ENCODE assay signal across 23 cellular contexts in genomic region chr15:74612677-74613076, GRCh38. TPM values are rescaled to one million over a fixed set of nuclear protein-coding genes. Genes with fewer than 3 reads are reported as not detected.
DNase-seq lines count a peak whose midpoint lies in the region; ATAC-seq and TF ChIP-seq lines count a peak whose summit lies in the region.
"Had no signal": no experiment of that assay in that cellular context is flagged by ENCODE, and none has a peak within 500 bp of the region (broad histone marks: within the 10 kb centered on the region; RNA-seq: fewer than 3 reads in every experiment).

No MANE protein-coding gene starts in this region.

- intact Hi-C loops in activated CD8-positive, alpha-beta T cell treated with anti-CD3 and anti-CD28 coated beads for 36 hours (cut with micrococcal nuclease) = no loop called here
- intact Hi-C loops in cardiac septum (cut with DNase I) = no loop called here

- no peaks in the 10 kb centered on the region for H3K9me3 ChIP-seq in CD8-positive, alpha-beta memory T cell (ENCODE audit: low read length)
- H3K9me3 ChIP-seq: BLaER1 treated with 17β-estradiol and CSF1 and Interleukin-3, amounts not matched to agents 10 nM and 100 nM; sigmoid colon had no signal

- H3K27ac ChIP-seq in CD8-positive, alpha-beta memory T cell (ENCODE audit: low read depth, low read length) = no peak overlapping the region
- H3K27ac ChIP-seq: GM23248, parathyroid adenoma, VCaP had no signal

- peaks cover 11% of the 10 kb centered on the region for H3K36me3 Mint-ChIP-seq in activated CD8-positive, alpha-beta T cell treated with anti-CD3 and anti-CD28 coated beads, Interleukin-2, amount 10 ng/mL, durations not matched to agents 7 days and 5 days (ENCODE audit: low read depth)
- H3K36me3 Mint-ChIP-seq in activated CD8-positive, alpha-beta T cell treated with anti-CD3 and anti-CD28 coated beads for 36 hours (ENCODE audit: low read depth) = peaks cover 15% of the 10 kb centered on the region
- H3K36me3 Mint-ChIP-seq in CD8-positive, alpha-beta memory T cell = peaks cover 0 to 13% (median 0%) of the 10 kb centered on the region in 3 donors
- H3K36me3 Mint-ChIP-seq in brain = peaks cover 2% of the 10 kb centered on the region
- no peaks in the 10 kb centered on the region for H3K36me3 Mint-ChIP-seq in nephron progenitor cell (ENCODE audit: low read depth)

- H3K27ac Mint-ChIP-seq in activated CD8-positive, alpha-beta T cell treated with anti-CD3 and anti-CD28 coated beads, Interleukin-2, amount 10 ng/mL, durations not matched to agents 7 days and 5 days = peak overlapping the region; percentile 46
- no peak overlapping the region for H3K27ac Mint-ChIP-seq in activated CD8-positive, alpha-beta T cell treated with anti-CD3 and anti-CD28 coated beads for 36 hours
- H3K27ac Mint-ChIP-seq in CD8-positive, alpha-beta memory T cell = peak overlapping the region in 5 of 8 donors; percentile 59 to 98 (median 78)
- peak overlapping the region in 3 of 5 experiments; percentile 37 to 88 (median 45) for H3K27ac Mint-ChIP-seq in brain
- no peak overlapping the region for H3K27ac Mint-ChIP-seq in nephron progenitor cell

- POLR2A ChIA-PET in activated CD8-positive, alpha-beta T cell treated with anti-CD3 and anti-CD28 coated beads, Interleukin-2, amount 10 ng/mL, durations not matched to agents 7 days and 5 days (lab: Charles Lee) = interaction anchor here (1.1 to 4.9 kb wide), 2 partner anchors 72 to 152 kb away, joined by 3 to 38 read pairs; partner anchors contain the start of genes ARID3B and UBL7
- POLR2A ChIA-PET in activated CD8-positive, alpha-beta T cell treated with anti-CD3 and anti-CD28 coated beads for 36 hours (lab: Charles Lee) = interaction anchor here (0.7 to 4.1 kb wide), 6 partner anchors 10 to 179 kb away, joined by 3 to 33 read pairs (median 4); partner anchors contain the start of genes ARID3B and SEMA7A
- POLR2A ChIA-PET in CD8-positive, alpha-beta memory T cell (lab: Charles Lee) = interaction anchor here (4.0 kb wide), 1 partner anchor 14 kb away, joined by 20 read pairs; no protein-coding TSS in a partner anchor

- no peak overlapping the region for H3K4me3 Mint-ChIP-seq in activated CD8-positive, alpha-beta T cell treated with anti-CD3 and anti-CD28 coated beads, Interleukin-2, amount 10 ng/mL, durations not matched to agents 7 days and 5 days
- no peak overlapping the region for H3K4me3 Mint-ChIP-seq in activated CD8-positive, alpha-beta T cell treated with anti-CD3 and anti-CD28 coated beads for 36 hours
- H3K4me3 Mint-ChIP-seq in CD8-positive, alpha-beta memory T cell = peak overlapping the region in 5 of 7 donors; percentile 28 to 70 (median 63)
- H3K4me3 Mint-ChIP-seq in brain (peak overlapping the region in 4 of 5 experiments; percentile 5 to 77 (median 62)), nephron progenitor cell (peak overlapping the region; percentile 61)

- peaks cover 1% of the 10 kb centered on the region for H3K27me3 Mint-ChIP-seq in activated CD8-positive, alpha-beta T cell treated with anti-CD3 and anti-CD28 coated beads, Interleukin-2, amount 10 ng/mL, durations not matched to agents 7 days and 5 days (ENCODE audit: low read depth)
- H3K27me3 Mint-ChIP-seq in activated CD8-positive, alpha-beta T cell treated with anti-CD3 and anti-CD28 coated beads for 36 hours = no peaks in the 10 kb centered on the region
- H3K27me3 Mint-ChIP-seq in CD8-positive, alpha-beta memory T cell = no peaks in the 10 kb centered on the region
- H3K27me3 Mint-ChIP-seq in brain = peaks cover 24% of the 10 kb centered on the region
- H3K27me3 Mint-ChIP-seq in nephron progenitor cell (ENCODE audit: low read depth, poor library complexity) = no peaks in the 10 kb centered on the region

- ATAC-seq in activated CD8-positive, alpha-beta T cell treated with anti-CD3 and anti-CD28 coated beads, Interleukin-2, amount 10 ng/mL, durations not matched to agents 7 days and 5 days = no peak
- ATAC-seq in activated CD8-positive, alpha-beta T cell treated with anti-CD3 and anti-CD28 coated beads for 36 hours = no peak
- ATAC-seq in HG03457 (IDR thresholded peaks at IDR 0.05; ENCODE audit: unreplicated experiment) = no peak

- no peak overlapping the region for H3K4me3 ChIP-seq in CD8-positive, alpha-beta memory T cell (ENCODE audit: low read length)
- H3K4me3 ChIP-seq: BLaER1 treated with 17β-estradiol and CSF1 and Interleukin-3, amounts not matched to agents 10 nM and 100 nM; GM23248; sigmoid colon had no signal

- no peaks in the 10 kb centered on the region for H3K36me3 ChIP-seq in CD8-positive, alpha-beta memory T cell (ENCODE audit: insufficient read depth, low read length)
- H3K36me3 ChIP-seq: sigmoid colon had no signal

- CTCF ChIA-PET in activated CD8-positive, alpha-beta T cell treated with anti-CD3 and anti-CD28 coated beads, Interleukin-2, amount 10 ng/mL, durations not matched to agents 7 days and 5 days (lab: Charles Lee) = interaction anchor here (0.8 to 13.3 kb wide), 8 partner anchors 9 to 238 kb away, joined by 3 to 228 read pairs (median 4); partner anchors contain the start of gene ARID3B
- CTCF ChIA-PET in activated CD8-positive, alpha-beta T cell treated with anti-CD3 and anti-CD28 coated beads for 36 hours (lab: Charles Lee) = interaction anchor here (0.9 to 2.3 kb wide), 3 partner anchors 9 to 238 kb away, joined by 3 to 9 read pairs (median 3); no protein-coding TSS in a partner anchor
- CTCF ChIA-PET in CD8-positive, alpha-beta memory T cell (lab: Charles Lee) = interaction anchor here (1.4 to 2.8 kb wide), 4 partner anchors 9 to 22 kb away, joined by 4 to 11 read pairs (median 4); no protein-coding TSS in a partner anchor

- H3K4me1 Mint-ChIP-seq in activated CD8-positive, alpha-beta T cell treated with anti-CD3 and anti-CD28 coated beads, Interleukin-2, amount 10 ng/mL, durations not matched to agents 7 days and 5 days (ENCODE audit: low read depth) = peaks cover 27% of the 10 kb centered on the region
- H3K4me1 Mint-ChIP-seq in activated CD8-positive, alpha-beta T cell treated with anti-CD3 and anti-CD28 coated beads for 36 hours (ENCODE audit: low read depth) = peaks cover 17% of the 10 kb centered on the region
- H3K4me1 Mint-ChIP-seq in CD8-positive, alpha-beta memory T cell = peaks cover 14 to 22% (median 15%) of the 10 kb centered on the region in 3 donors
- H3K4me1 Mint-ChIP-seq in brain (peaks cover 31% of the 10 kb centered on the region), nephron progenitor cell (peaks cover 47% of the 10 kb centered on the region)

- H3K27me3 ChIP-seq in CD8-positive, alpha-beta memory T cell (ENCODE audit: insufficient read depth, low read length, poor library complexity, severe bottlenecking) = no peaks in the 10 kb centered on the region
- H3K27me3 ChIP-seq: BLaER1 treated with 17β-estradiol and CSF1 and Interleukin-3, amounts not matched to agents 10 nM and 100 nM; sigmoid colon had no signal

- peaks cover 13% of the 10 kb centered on the region for H3K4me1 ChIP-seq in CD8-positive, alpha-beta memory T cell (ENCODE audit: insufficient read depth, low read length)

- TF ChIP-seq CTCF in activated CD8-positive, alpha-beta T cell treated with anti-CD3 and anti-CD28 coated beads for 36 hours (IDR thresholded peaks at IDR 0.05) = no peak
- no peak for TF ChIP-seq CTCF in brain (conservative IDR thresholded peaks at IDR 0.05)
- TF ChIP-seq CTCF in nephron progenitor cell (IDR thresholded peaks at IDR 0.05) = no peak

- no peak for DNase-seq in activated CD8-positive, alpha-beta T cell treated with anti-CD3 and anti-CD28 coated beads, Interleukin-2, amount 10 ng/mL, durations not matched to agents 7 days and 5 days
- DNase-seq in activated CD8-positive, alpha-beta T cell treated with anti-CD3 and anti-CD28 coated beads for 36 hours = no peak
- DNase-seq in CD8-positive, alpha-beta memory T cell = no peak
- no peak for DNase-seq in nephron progenitor cell
- no peak for DNase-seq in A172 (ENCODE audit: low spot score)
- DNase-seq in cardiac septum (ENCODE audit: low spot score) = no peak
- DNase-seq: central memory CD4-positive, alpha-beta T cell; DMS 273 treated with DMSO at 0.1 percent for 48 hours; foreskin fibroblast; GM23248; KG1; MV-4-11; NCI-H1930; NCI-H226; NCI-H82; OCI-M1; SHP77; sigmoid colon had no signal

- H3K9me3 Mint-ChIP-seq in activated CD8-positive, alpha-beta T cell treated with anti-CD3 and anti-CD28 coated beads, Interleukin-2, amount 10 ng/mL, durations not matched to agents 7 days and 5 days (ENCODE audit: insufficient read depth) = no peaks in the 10 kb centered on the region
- H3K9me3 Mint-ChIP-seq in activated CD8-positive, alpha-beta T cell treated with anti-CD3 and anti-CD28 coated beads for 36 hours = no peaks in the 10 kb centered on the region
- no peaks in the 10 kb centered on the region for H3K9me3 Mint-ChIP-seq in CD8-positive, alpha-beta memory T cell
- H3K9me3 Mint-ChIP-seq in brain (no peaks in the 10 kb centered on the region), nephron progenitor cell (no peaks in the 10 kb centered on the region)

RNA-seq across cellular contexts. Expression of gene CLK3, which starts 3.0 kb away (rescaled TPM):
- total RNA-seq in activated CD8-positive, alpha-beta T cell treated with anti-CD3 and anti-CD28 coated beads, Interleukin-2, amount 10 ng/mL, durations not matched to agents 7 days and 5 days = 100 to 1,000 TPM; 125 to 128 TPM
- 100 to 1,000 TPM; 159 to 168 TPM for total RNA-seq in activated CD8-positive, alpha-beta T cell treated with anti-CD3 and anti-CD28 coated beads for 36 hours
- 100 to 1,000 TPM in 1 of 2 experiments, 10 to 100 TPM in 1; 96.8 to 101 TPM for total RNA-seq in CD8-positive, alpha-beta memory T cell
- polyA plus RNA-seq in CD8-positive, alpha-beta memory T cell = 84.7 TPM
- 61.8 TPM for polyA plus RNA-seq in brain (ENCODE audit: insufficient read depth, low read depth, low replicate concordance)
- 31.9 and 40.0 TPM in 2 replicates for total RNA-seq in A172 (2014; rRNA removed; shearing (Covaris generic))
- 53.1 TPM for total RNA-seq in cardiac septum

Comparison
In these comparisons a context has a peak if more than half of its experiments do, and no peak if none do; other contexts are left out.
1. H3K27ac Mint-ChIP-seq: peak in activated CD8-positive, alpha-beta T cell treated with anti-CD3 and anti-CD28 coated beads, Interleukin-2, amount 10 ng/mL, durations not matched to agents 7 days and 5 days (single experiment), CD8-positive, alpha-beta memory T cell (5 of 8) and brain (3 of 5); none in activated CD8-positive, alpha-beta T cell treated with anti-CD3 and anti-CD28 coated beads for 36 hours (single experiment) and nephron progenitor cell (single experiment).
2. H3K4me3 Mint-ChIP-seq: peak in CD8-positive, alpha-beta memory T cell (5 of 7), brain (4 of 5) and nephron progenitor cell (single experiment); none in activated CD8-positive, alpha-beta T cell treated with anti-CD3 and anti-CD28 coated beads, Interleukin-2, amount 10 ng/mL, durations not matched to agents 7 days and 5 days (single experiment) and activated CD8-positive, alpha-beta T cell treated with anti-CD3 and anti-CD28 coated beads for 36 hours (single experiment).